In genomic region chr19:44002566-44003460, GRCh38 we compare ENCODE assay signal across 1 cellular context.
TF ChIP-seq lines count a peak whose summit lies in the region.

Gene ZNF230 (plus strand): TSS chr19:44002957. CDS start chr19:44007079, 4,122 bp downstream.

TF ChIP-seq in HEK293, 187 proteins besides CTCF, POLR2A, EP300 and RAD21 (continued from another document and continues in another):
- TF ChIP-seq ZBTB6 (tag by site-specific recombination; IDR thresholded peaks at IDR 0.05) = peak; percentile 96
- no peak for TF ChIP-seq ZNF174 (tag by site-specific recombination; IDR thresholded peaks at IDR 0.05)
- TF ChIP-seq ZNF398 (tag by site-specific recombination; IDR thresholded peaks at IDR 0.05) = peak; percentile 43; the same call in 1 of the 2 replicates
- no peak; the same call in 1 of the 2 replicates for TF ChIP-seq PRDM1 (tag by site-specific recombination; IDR thresholded peaks at IDR 0.05)
- peak; percentile 97 for TF ChIP-seq YY1 (tag by site-specific recombination; IDR thresholded peaks at IDR 0.05)
- no peak for TF ChIP-seq ZNF747 (tag by site-specific recombination; IDR thresholded peaks at IDR 0.05)
- no peak for TF ChIP-seq ZNF626 (tag by site-specific recombination; IDR thresholded peaks at IDR 0.05)
- TF ChIP-seq SCRT1 (tag by site-specific recombination; IDR thresholded peaks at IDR 0.05; ENCODE audit: borderline replicate concordance) = no peak
- TF ChIP-seq ZNF843 (tag by site-specific recombination; IDR thresholded peaks at IDR 0.05) = peak; percentile 54
- TF ChIP-seq ZNF785 (tag by site-specific recombination; IDR thresholded peaks at IDR 0.05) = no peak; the same call in 1 of the 2 replicates
- TF ChIP-seq ZIC2 (tag by site-specific recombination; IDR thresholded peaks at IDR 0.05) = peak; percentile 80
- TF ChIP-seq ZNF791 (tag by site-specific recombination; IDR thresholded peaks at IDR 0.05) = peak; percentile 54; the same call in 1 of the 2 replicates
- no peak for TF ChIP-seq ZNF248 (tag by site-specific recombination; IDR thresholded peaks at IDR 0.05)
- no peak for TF ChIP-seq ZNF274 (IDR thresholded peaks at IDR 0.05; ENCODE audit: low read length)
- TF ChIP-seq ZNF274 (tag by site-specific recombination; IDR thresholded peaks at IDR 0.05; ENCODE audit: borderline replicate concordance) = no peak; the same call in 1 of the 2 replicates
- no peak for TF ChIP-seq ZNF488 (tag by site-specific recombination; IDR thresholded peaks at IDR 0.05)
- TF ChIP-seq ZBTB26 (tag by site-specific recombination; optimal IDR thresholded peaks at IDR 0.05) = peak; percentile 60
- no peak for TF ChIP-seq HOXD13 (CRISPR knock-in tag; IDR thresholded peaks at IDR 0.05; ENCODE audit: borderline replicate concordance)
- peak; percentile 76; the same call in 1 of the 2 replicates for TF ChIP-seq ZNF639 (tag by site-specific recombination; IDR thresholded peaks at IDR 0.05)
- TF ChIP-seq ZNF624 (tag by site-specific recombination; IDR thresholded peaks at IDR 0.05) = no peak
- TF ChIP-seq ZNF175 (tag by site-specific recombination; IDR thresholded peaks at IDR 0.05) = no peak
- TF ChIP-seq ZNF701 (tag by site-specific recombination; IDR thresholded peaks at IDR 0.05) = peak; percentile 56; the same call in 1 of the 2 replicates
- TF ChIP-seq HIC1 (tag by site-specific recombination; IDR thresholded peaks at IDR 0.05) = no peak
- TF ChIP-seq ZSCAN5A (tag by site-specific recombination; IDR thresholded peaks at IDR 0.05) = no peak; the same call in 1 of the 2 replicates
- TF ChIP-seq ZBTB7A (tag by site-specific recombination; IDR thresholded peaks at IDR 0.05; ENCODE audit: low read depth) = peak; percentile 55; the same call in 1 of the 2 replicates
- TF ChIP-seq ZBTB1 (tag by site-specific recombination; IDR thresholded peaks at IDR 0.05) = no peak
- no peak for TF ChIP-seq ZNF433 (tag by site-specific recombination; IDR thresholded peaks at IDR 0.05; ENCODE audit: low read depth)
- TF ChIP-seq BCL6B (tag by site-specific recombination; IDR thresholded peaks at IDR 0.05) = no peak
- no peak for TF ChIP-seq GLI4 (tag by site-specific recombination; IDR thresholded peaks at IDR 0.05)
- TF ChIP-seq ZFP3 (tag by site-specific recombination; IDR thresholded peaks at IDR 0.05; ENCODE audit: low read depth) = no peak
- TF ChIP-seq ZNF19 (tag by site-specific recombination; IDR thresholded peaks at IDR 0.05; ENCODE audit: low read depth) = no peak
- TF ChIP-seq GLIS1 (tag by site-specific recombination; IDR thresholded peaks at IDR 0.05) = peak; percentile 91
- no peak for TF ChIP-seq ZNF10 (tag by site-specific recombination; IDR thresholded peaks at IDR 0.05)
- TF ChIP-seq ZNF416 (tag by site-specific recombination; IDR thresholded peaks at IDR 0.05) = 0 out of 2 replicates have a peak, but pooled peaks have one; percentile 53
- TF ChIP-seq ZNF324 (tag by site-specific recombination; IDR thresholded peaks at IDR 0.05) = 0 out of 2 replicates have a peak, but pooled peaks have one; percentile 54
- peak; percentile 48; the same call in 1 of the 2 replicates for TF ChIP-seq REPIN1 (tag by site-specific recombination; IDR thresholded peaks at IDR 0.05; ENCODE audit: low read depth)
- peak; percentile 92 for TF ChIP-seq ZNF580 (tag by site-specific recombination; IDR thresholded peaks at IDR 0.05)
- 0 out of 2 replicates have a peak, but pooled peaks have one; percentile 16 for TF ChIP-seq ZNF585B (tag by site-specific recombination; IDR thresholded peaks at IDR 0.05)
- TF ChIP-seq PRDM4 (tag by site-specific recombination; IDR thresholded peaks at IDR 0.05) = 0 out of 2 replicates have a peak, but pooled peaks have one; percentile 51
- TF ChIP-seq BCL11B (tag by site-specific recombination; IDR thresholded peaks at IDR 0.05; ENCODE audit: low read depth) = no peak
- peak; percentile 58 for TF ChIP-seq ZFP37 (tag by site-specific recombination; IDR thresholded peaks at IDR 0.05)
- no peak for TF ChIP-seq ZNF138 (tag by site-specific recombination; IDR thresholded peaks at IDR 0.05; ENCODE audit: borderline replicate concordance)
- peak; percentile 23; the same call in 1 of the 2 replicates for TF ChIP-seq ZNF157 (tag by site-specific recombination; IDR thresholded peaks at IDR 0.05)
- no peak for TF ChIP-seq KLF9 (tag by site-specific recombination; IDR thresholded peaks at IDR 0.05; ENCODE audit: low read depth)
- TF ChIP-seq ZNF114 (tag by site-specific recombination; IDR thresholded peaks at IDR 0.05) = no peak
- TF ChIP-seq FEZF1 (tag by site-specific recombination; IDR thresholded peaks at IDR 0.05) = peak; percentile 67; the same call in 1 of the 2 replicates
- peak; percentile 10; the same call in 1 of the 2 replicates for TF ChIP-seq ZNF280D (tag by site-specific recombination; IDR thresholded peaks at IDR 0.05)
